In genomic region chr5:180233729-180234128, GRCh38 we compare ENCODE assay signal across 22 cellular contexts. TPM values are rescaled to one million over a fixed set of nuclear protein-coding genes. Genes with fewer than 3 reads are reported as not detected.
"Had no signal": no experiment of that assay in that cellular context is flagged by ENCODE, and none has a peak within 500 bp of the region (broad histone marks: within the 10 kb centered on the region; RNA-seq: fewer than 3 reads in every experiment).

No MANE protein-coding gene starts in this region.

- H3K27me3 ChIP-seq: gastrocnemius medialis, left lung, pancreas, uterus had no signal

- H3K4me1 ChIP-seq: gastrocnemius medialis, left lung, pancreas, uterus had no signal

- H3K36me3 ChIP-seq: uterus had no signal

- H3K9me3 ChIP-seq: pancreas, uterus had no signal

- H3K4me3 ChIP-seq: gastrocnemius medialis, left lung, pancreas, skin epidermis, uterus had no signal

- DNase-seq: activated naive CD4-positive, alpha-beta T cell treated with anti-CD3 and anti-CD28 coated beads, Interleukin-2, amount 10 ng/mL, durations not matched to agents 7 days and 5 days; activated T-cell treated with anti-CD3 and anti-CD28 coated beads, Interleukin-2, amount 50 U/mL, for 24 hours; amygdala; erythroblast; gastrocnemius medialis; head of caudate nucleus; kidney; left lung; midbrain; natural killer cell; pancreas; right cardiac atrium; stimulated activated CD4-positive, alpha-beta T cell treated with anti-CD3 and anti-CD28 coated beads, Interleukin-2, amount 100 ng/mL, for 48 hours; stimulated activated CD8-positive, alpha-beta memory T cell treated with anti-CD3 and anti-CD28 coated beads, Interleukin-4, amount 100 ng/mL, for 48 hours; stimulated activated naive B cell treated with anti-CD40 and anti-IgM and Interleukin-4, amounts not matched to agents 10 μg/mL and 1 μg/mL and 100 μg/mL, for 72 hours; trophoblast cell; uterus had no signal

- ATAC-seq: gastrocnemius medialis; natural killer cell; pancreas; right cardiac atrium; SK-N-SH treated with all-trans-retinoic acid at 6 μM for 48 hours; stimulated activated naive B cell treated with anti-CD40 and anti-IgM and Interleukin-4, amounts not matched to agents 10 μg/mL and 1 μg/mL and 100 μg/mL, for 72 hours had no signal

- H3K27ac ChIP-seq: gastrocnemius medialis, left lung, pancreas, skin epidermis, uterus had no signal

RNA-seq across cellular contexts. Expression of gene RASGEF1C, which starts 24.7 kb away (rescaled TPM):
- total RNA-seq: activated T-helper 2 cell treated with anti-CD3 and anti-CD28 coated beads, Interferon-gamma antibody, Interleukin-2, Interleukin-4, amounts not matched to agents 10 μg/mL and 5 μg/mL and 100 μg/mL, durations not matched to agents 14 hours and 24 hours and 36 hours; chondrocyte; gastrocnemius medialis; left lung; natural killer cell; pulmonary artery endothelial cell had no signal
